ENCODE assay signal across 1 cellular context in genomic region chr6:149330133-149330532, GRCh38.
TF ChIP-seq lines count a peak whose summit lies in the region.

No MANE protein-coding gene starts in this region.

TF ChIP-seq in HEK293, 187 proteins besides CTCF, POLR2A, EP300 and RAD21:
- TF ChIP-seq PRDM2 (tag by site-specific recombination; IDR thresholded peaks at IDR 0.05; ENCODE audit: borderline replicate concordance) (no peak), ZNF664 (tag by site-specific recombination; IDR thresholded peaks at IDR 0.05) (peak; percentile 73), PRDM4 (tag by site-specific recombination; IDR thresholded peaks at IDR 0.05) (peak; percentile 80), PRDM6 (tag by site-specific recombination; IDR thresholded peaks at IDR 0.05) (peak; percentile 92), TRIM28 (IDR thresholded peaks at IDR 0.05; ENCODE audit: borderline replicate concordance, low read length) (peak; percentile 60; the same call in 1 of the 2 replicates)
